ENCODE assay signal across 24 cellular contexts in the genomic region with DNA sequence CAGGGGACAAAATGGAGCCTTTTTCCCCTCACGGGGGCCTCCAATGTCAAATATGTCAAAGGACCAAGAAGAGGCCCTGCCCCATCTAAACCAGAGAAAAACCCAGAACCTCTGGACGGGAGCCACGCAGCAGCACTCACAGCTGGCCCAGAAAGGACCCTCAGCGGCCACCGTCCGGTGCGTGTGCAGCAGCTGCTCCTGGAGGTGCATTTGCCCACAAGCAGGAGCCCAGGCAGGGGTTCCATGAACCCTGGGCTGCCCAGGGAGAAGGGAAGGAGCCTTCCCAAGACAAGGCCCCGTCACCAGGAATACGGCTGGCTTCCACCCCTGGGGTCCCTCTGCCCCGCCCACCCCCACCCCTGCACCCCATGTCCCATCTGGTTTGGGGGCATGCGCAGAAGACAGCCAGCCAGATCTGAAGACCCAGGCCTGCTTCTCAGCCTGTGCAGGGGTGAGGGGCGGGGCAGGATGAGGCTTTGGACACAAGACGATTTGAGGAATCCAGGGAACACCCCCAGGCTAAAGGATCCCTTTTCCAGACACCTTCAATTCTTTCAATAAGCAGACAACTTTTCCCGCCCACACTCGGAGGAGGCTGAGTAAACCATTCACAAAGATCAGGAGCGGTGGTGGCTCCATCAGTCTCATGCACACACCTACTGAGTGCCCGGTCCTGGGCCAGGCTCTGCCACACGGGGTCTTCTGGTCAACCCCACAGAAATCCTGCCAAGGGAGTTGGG.
"Had no signal": no experiment of that assay in that cellular context is flagged by ENCODE, and none has a peak within 500 bp of the region (broad histone marks: within the 10 kb centered on the region; RNA-seq: fewer than 3 reads in every experiment).

No MANE protein-coding gene starts in this region.

- H3K4me3 ChIP-seq: coronary artery, esophagus muscularis mucosa had no signal

- H3K9me3 ChIP-seq: esophagus muscularis mucosa had no signal

- H3K36me3 ChIP-seq: brain microvascular endothelial cell, esophagus muscularis mucosa had no signal

- ATAC-seq: activated naive CD4-positive, alpha-beta T cell treated with anti-CD3 and anti-CD28 coated beads, Interleukin-2, amount 50 U/mL, for 72 hours; activated T-cell treated with anti-CD3 and anti-CD28 coated beads, Interleukin-2, amount 50 U/mL, for 72 hours; effector memory CD8-positive, alpha-beta T cell; WTC11 had no signal

- H3K27me3 ChIP-seq: esophagus muscularis mucosa had no signal

- DNase-seq: activated CD4-positive, alpha-beta memory T cell treated with anti-CD3 and anti-CD28 coated beads, Interleukin-2, amount 10 ng/mL, durations not matched to agents 7 days and 5 days; activated CD4-positive, alpha-beta T cell treated with anti-CD3 and anti-CD28 coated beads for 1 hour; activated CD4-positive, alpha-beta T cell treated with anti-CD3 and anti-CD28 coated beads for 4 hours; activated CD4-positive, alpha-beta T cell treated with anti-CD3 and anti-CD28 coated beads, Interleukin-2, amount 10 ng/mL, durations not matched to agents 7 days and 5 days; activated CD4-positive, alpha-beta T cell treated with anti-CD3 and anti-CD28 coated beads, Interleukin-2, amount 50 U/mL, for 4 hours; activated CD8-positive, alpha-beta memory T cell treated with anti-CD3 and anti-CD28 coated beads, Interleukin-2, amount 50 U/mL, for 48 hours; activated gamma-delta T cell; activated naive CD4-positive, alpha-beta T cell; activated naive CD4-positive, alpha-beta T cell treated with anti-CD3 and anti-CD28 coated beads, Interleukin-2, amount 10 ng/mL, durations not matched to agents 7 days and 5 days; activated naive CD8-positive, alpha-beta T cell treated with anti-CD3 and anti-CD28 coated beads, Interleukin-2, amount 10 ng/mL, durations not matched to agents 7 days and 5 days; activated T-cell treated with anti-CD3 and anti-CD28 coated beads for 4 hours; activated T-cell treated with anti-CD3 and anti-CD28 coated beads, Interleukin-2, amount 50 U/mL, for 24 hours; activated T-cell treated with anti-CD3 and anti-CD28 coated beads, Interleukin-2, amount 50 U/mL, for 72 hours; brain microvascular endothelial cell; dermis blood vessel endothelial cell; effector CD4-positive, alpha-beta T cell; effector memory CD8-positive, alpha-beta T cell; erythroblast; T-helper 2 cell had no signal

- H3K27ac ChIP-seq: brain microvascular endothelial cell, coronary artery, esophagus muscularis mucosa, VCaP had no signal
